ENCODE assay signal across 1 cellular context in genomic region chr15:85795669-85796305, GRCh38.
A peak's percentile ranks its signal among the peaks of the same experiment; 100 is the strongest.
TF ChIP-seq lines count a peak whose summit lies in the region.

No MANE protein-coding gene starts in this region.

TF ChIP-seq in HEK293, 187 proteins besides CTCF, POLR2A, EP300 and RAD21 (continued from another document):
- peak; percentile 67; the same call in 1 of the 2 replicates for TF ChIP-seq ZBTB17 (tag by site-specific recombination; IDR thresholded peaks at IDR 0.05)
- no peak for TF ChIP-seq ZNF37A (tag by site-specific recombination; IDR thresholded peaks at IDR 0.05)
- TF ChIP-seq ZBTB26 (tag by site-specific recombination; optimal IDR thresholded peaks at IDR 0.05) = peak; percentile 11
- TF ChIP-seq ZFHX2 (tag by site-specific recombination; conservative IDR thresholded peaks at IDR 0.05) = peak; percentile 22; the same call in 1 of the 2 replicates
- peak; percentile 80 for TF ChIP-seq ZNF341 (tag by site-specific recombination; IDR thresholded peaks at IDR 0.05; ENCODE audit: low read depth)
- peak; percentile 21; the same call in 1 of the 2 replicates for TF ChIP-seq PRDM1 (tag by site-specific recombination; IDR thresholded peaks at IDR 0.05)
- 0 out of 2 replicates have a peak, but pooled peaks have one; percentile 1 for TF ChIP-seq ZBTB20 (tag by site-specific recombination; IDR thresholded peaks at IDR 0.05)
- no peak for TF ChIP-seq SP3 (tag by site-specific recombination; IDR thresholded peaks at IDR 0.05)
- no peak for TF ChIP-seq SP7 (tag by site-specific recombination; IDR thresholded peaks at IDR 0.05)
- TF ChIP-seq ZNF146 (tag by site-specific recombination; IDR thresholded peaks at IDR 0.05) = no peak
- TF ChIP-seq YY2 (tag by site-specific recombination; IDR thresholded peaks at IDR 0.05) = no peak
- TF ChIP-seq BCL11B (tag by site-specific recombination; IDR thresholded peaks at IDR 0.05; ENCODE audit: low read depth) = no peak
- 0 out of 2 replicates have a peak, but pooled peaks have one; percentile 6 for TF ChIP-seq ZNF335 (tag by site-specific recombination; conservative IDR thresholded peaks at IDR 0.05)
- no peak for TF ChIP-seq ZNF114 (tag by site-specific recombination; IDR thresholded peaks at IDR 0.05)
